ENCODE assay signal across 8 cellular contexts in the genomic region with DNA sequence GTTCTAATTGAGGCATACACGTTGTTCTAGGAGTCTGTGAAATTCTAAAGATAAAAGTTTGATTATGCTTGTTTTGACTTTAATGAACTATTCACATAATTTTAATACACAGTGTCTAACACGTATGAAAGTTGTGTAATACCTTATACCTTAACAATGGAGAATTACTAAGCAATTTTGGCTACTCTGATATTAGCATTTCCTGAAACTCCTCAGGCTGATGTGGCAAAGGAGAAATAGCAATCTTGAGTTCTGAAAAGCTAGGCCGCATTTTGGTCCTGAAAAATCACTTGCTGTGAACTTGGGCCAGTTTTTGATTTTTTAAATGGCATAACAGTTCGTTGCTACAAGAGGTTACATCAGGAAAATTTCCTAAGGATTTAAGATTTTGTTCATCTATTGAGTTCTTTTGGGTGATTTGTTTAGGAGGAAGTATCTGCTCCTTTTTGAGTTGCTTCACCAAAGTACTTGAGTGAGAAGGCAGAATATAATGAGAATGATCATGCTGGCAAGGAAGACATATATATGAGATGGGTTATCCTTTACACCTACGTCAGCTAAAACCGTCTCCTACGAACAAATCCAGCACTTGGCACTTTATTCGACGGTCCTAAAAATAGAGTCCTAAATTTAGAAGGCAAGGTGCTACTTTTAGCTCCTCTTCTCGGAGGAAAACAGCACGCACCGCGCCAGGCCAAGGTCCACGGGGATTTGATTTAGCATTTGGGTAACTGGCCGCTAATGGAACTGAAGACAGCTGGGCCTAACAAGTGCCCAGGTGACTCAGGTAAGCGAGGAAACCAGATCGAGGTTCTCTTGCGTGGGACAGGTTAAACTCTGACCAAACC.
DNase-seq lines count a peak whose midpoint lies in the region; ATAC-seq lines count a peak whose summit lies in the region.

No MANE protein-coding gene starts in this region.

- peak overlapping the region; percentile 91 to 100 (median 99) for H3K27ac ChIP-seq in skin epidermis

- no peaks in the 10 kb centered on the region for H3K9me3 ChIP-seq in iPS-18c (ENCODE audit: control insufficient read depth, insufficient read depth, low read length)

- DNase-seq in NCI-H2081 (lab: John Stamatoyannopoulos, UW) (peak; percentile 43 to 55), NCI-H2081 treated with DMSO at 0.1 percent for 48 hours (lab: John Stamatoyannopoulos, UW) (no peak), NAMALWA (ENCODE audit: low spot score) (peak; percentile 31), amniotic epithelial cell (ENCODE audit: low read depth) (peak; percentile 36), 8988T (no peak)

- H3K4me3 ChIP-seq in iPS-18c (ENCODE audit: insufficient read depth, low read depth, low read length) = peak overlapping the region; percentile 82
- peak overlapping the region; percentile 66 to 99 (median 89) for H3K4me3 ChIP-seq in skin epidermis

- ATAC-seq in GM21360 (IDR thresholded peaks at IDR 0.05; ENCODE audit: unreplicated experiment) = no peak

Comparison
In these comparisons a context has a peak if more than half of its experiments do, and no peak if none do; other contexts are left out.
1. DNase-seq: peak in NCI-H2081 (2 of 2), NAMALWA (single experiment) and amniotic epithelial cell (single experiment); none in NCI-H2081 treated with DMSO at 0.1 percent for 48 hours (single experiment) and 8988T (single experiment).